In the genomic region with DNA sequence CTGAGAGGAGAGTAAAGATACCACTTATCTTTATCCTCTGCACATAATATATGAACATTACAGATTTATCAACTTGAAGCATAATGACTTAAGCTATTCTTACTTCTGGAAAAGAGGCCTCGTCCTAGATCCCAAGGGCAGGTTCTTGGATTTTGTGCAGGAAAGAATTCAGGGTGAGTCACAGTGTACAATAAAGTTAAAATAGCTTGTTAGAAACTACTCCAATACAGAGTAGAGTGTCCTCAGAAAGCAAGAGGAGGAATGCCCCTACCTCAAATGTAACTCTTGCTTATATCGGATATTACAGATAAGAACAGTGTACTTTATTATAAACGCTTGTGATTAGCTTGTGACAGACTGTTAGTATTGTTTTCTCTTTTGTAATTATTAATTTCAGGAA, we compare ENCODE assay signal across 28 cellular contexts. TPM values are rescaled to one million over a fixed set of nuclear protein-coding genes. Genes with fewer than 3 reads are reported as not detected.
"Had no signal": no experiment of that assay in that cellular context is flagged by ENCODE, and none has a peak within 500 bp of the region (broad histone marks: within the 10 kb centered on the region; RNA-seq: fewer than 3 reads in every experiment).

No MANE protein-coding gene starts in this region.

- DNase-seq: hypothalamus; immature natural killer cell; kidney; left colon; left ventricle myocardium inferior; mesendoderm; midbrain; mucosa of descending colon; naive thymus-derived CD4-positive, alpha-beta T cell; ovary; right lobe of liver; stimulated activated CD4-positive, alpha-beta T cell treated with anti-CD3 and anti-CD28 coated beads, Interleukin-1b, Interleukin-23, amount 100 ng/mL, for 48 hours; stimulated activated CD4-positive, alpha-beta T cell treated with anti-CD3 and anti-CD28 coated beads, Interleukin-2, amount 100 ng/mL, for 48 hours; stimulated activated CD4-positive, alpha-beta T cell treated with anti-CD3 and anti-CD28 coated beads, Interleukin-4, amount 100 ng/mL, for 4 hours; stimulated activated CD8-positive, alpha-beta memory T cell treated with anti-CD3 and anti-CD28 coated beads, Interleukin-4, amount 100 ng/mL, for 48 hours; stimulated activated naive CD4-positive, alpha-beta T cell treated with Interleukin-2 at 50 U/mL for 16 hours; stimulated activated naive CD8-positive, alpha-beta T cell treated with anti-CD3 and anti-CD28 coated beads, Interleukin-15, amount 100 ng/mL, for 72 hours; substantia nigra; thyroid gland; transverse colon had no signal

- H3K36me3 ChIP-seq: left ventricle myocardium inferior, ovary, right atrium auricular region, right lobe of liver, thyroid gland, transverse colon, upper lobe of left lung, vagina had no signal

- H3K9me3 ChIP-seq: left ventricle myocardium inferior, mucosa of descending colon, ovary, right atrium auricular region, right lobe of liver, thyroid gland, transverse colon, upper lobe of left lung, vagina had no signal

- H3K4me3 ChIP-seq: left ventricle myocardium inferior, lung, mucosa of descending colon, ovary, right atrium auricular region, right lobe of liver, smooth muscle cell, thyroid gland, transverse colon, upper lobe of left lung, vagina had no signal

- ATAC-seq: left colon; mucosa of descending colon; naive thymus-derived CD4-positive, alpha-beta T cell; natural killer cell treated with Interleukin-12 subunit alpha and Interleukin-12 subunit beta and Interleukin-15 and Interleukin-18, amount 100 ng/mL, for 72 hours; right lobe of liver; stimulated activated memory B cell treated with anti-CD40 and anti-IgM and Interleukin-4, amounts not matched to agents 10 μg/mL and 1 μg/mL and 100 μg/mL, for 72 hours; stimulated activated naive CD8-positive, alpha-beta T cell treated with anti-CD3 and anti-CD28 coated beads, Interleukin-15, amount 100 ng/mL, for 72 hours had no signal

- H3K4me1 ChIP-seq: right atrium auricular region, right lobe of liver, thyroid gland, transverse colon, upper lobe of left lung, vagina had no signal

- H3K27ac ChIP-seq: left ventricle myocardium inferior, ovary, right atrium auricular region, right lobe of liver, thyroid gland, transverse colon, upper lobe of left lung, vagina had no signal

- H3K27me3 ChIP-seq: ovary, right atrium auricular region, right lobe of liver, thyroid gland, transverse colon, upper lobe of left lung, vagina had no signal

- H3K4me2 ChIP-seq: smooth muscle cell had no signal

RNA-seq across cellular contexts. Expression of a gene that starts 41.9 kb away (rescaled TPM):
- total RNA-seq: natural killer cell treated with Interleukin-12 subunit alpha and Interleukin-12 subunit beta and Interleukin-15 and Interleukin-18, amount 100 ng/mL, for 72 hours; pulmonary artery endothelial cell had no signal
- polyA plus RNA-seq: immature natural killer cell; naive thymus-derived CD4-positive, alpha-beta T cell; smooth muscle cell had no signal
